In genomic region chr1:32953495-32953894, GRCh38 we compare ENCODE assay signal across 13 cellular contexts. TPM values are rescaled to one million over a fixed set of nuclear protein-coding genes. Genes with fewer than 3 reads are reported as not detected.
DNase-seq lines count a peak whose midpoint lies in the region; ATAC-seq and TF ChIP-seq lines count a peak whose summit lies in the region.
"Had no signal": no experiment of that assay in that cellular context is flagged by ENCODE, and none has a peak within 500 bp of the region (broad histone marks: within the 10 kb centered on the region; RNA-seq: fewer than 3 reads in every experiment).

No MANE protein-coding gene starts in this region.

- H3K27me3 ChIP-seq in SU-DHL-6 (ENCODE audit: low read length) (no peaks in the 10 kb centered on the region), uterus (no peaks in the 10 kb centered on the region)

- H4K20me1 ChIP-seq in SU-DHL-6 (ENCODE audit: low read depth, low read length), result no peaks in the 10 kb centered on the region

- no peaks in the 10 kb centered on the region for H3K9me3 Mint-ChIP-seq in activated T-cell treated with anti-CD3 and anti-CD28 coated beads, Interleukin-2, amount 50 U/mL, for 72 hours

- H3K27ac Mint-ChIP-seq in activated T-cell treated with anti-CD3 and anti-CD28 coated beads, Interleukin-2, amount 50 U/mL, for 72 hours, result peak overlapping the region; percentile 30

- no peak overlapping the region for H3K9ac ChIP-seq in SU-DHL-6 (ENCODE audit: low read length)
- H3K9ac ChIP-seq: parathyroid adenoma had no signal

- H3K27ac ChIP-seq in SU-DHL-6 (ENCODE audit: low read depth, low read length) (peak overlapping the region; percentile 37), uterus (peak overlapping the region; percentile 74 to 93)
- H3K27ac ChIP-seq: parathyroid adenoma had no signal

- H3K9me2 ChIP-seq in SU-DHL-6 (replicated peaks; ENCODE audit: insufficient read depth, low read length), result no peaks in the 10 kb centered on the region

- H3K4me1 ChIP-seq in uterus, result peaks cover 5 to 9% of the 10 kb centered on the region in 2 donors
- H3K4me1 ChIP-seq: parathyroid adenoma had no signal

- no peaks in the 10 kb centered on the region for H3K27me3 Mint-ChIP-seq in activated T-cell treated with anti-CD3 and anti-CD28 coated beads, Interleukin-2, amount 50 U/mL, for 72 hours (ENCODE audit: low read depth)

- intact Hi-C loops in uterus (cut with DNase I; ENCODE audit: low total_unique reads), result no loop called here

- no peak overlapping the region for H2AFZ ChIP-seq in SU-DHL-6 (ENCODE audit: low read depth, low read length, severe bottlenecking)
- H2AFZ ChIP-seq: parathyroid adenoma had no signal

- H3K9me3 ChIP-seq in SU-DHL-6 (ENCODE audit: insufficient read depth, low read length) (no peaks in the 10 kb centered on the region), uterus (no peaks in the 10 kb centered on the region)

- TF ChIP-seq POLR2A in uterus (IDR thresholded peaks at IDR 0.05), result no peak

- H3K4me3 ChIP-seq in SU-DHL-6 (ENCODE audit: insufficient read depth, low read length, poor library complexity, severe bottlenecking) (no peak overlapping the region), uterus (no peak overlapping the region)

- H3K36me3 ChIP-seq in SU-DHL-6 (ENCODE audit: low read length) (no peaks in the 10 kb centered on the region; the same call in 1 of the 2 replicates), uterus (no peaks in the 10 kb centered on the region)

- ATAC-seq in activated T-cell treated with anti-CD3 and anti-CD28 coated beads, Interleukin-2, amount 50 U/mL, for 72 hours (replicated peaks in 1 of 2), result peak in 1 of 2 donors; percentile 55
- peak; percentile 64 for ATAC-seq in esophagus mucosa
- ATAC-seq: left ventricle myocardium superior had no signal

- H3K4me3 Mint-ChIP-seq in activated T-cell treated with anti-CD3 and anti-CD28 coated beads, Interleukin-2, amount 50 U/mL, for 72 hours, result peak overlapping the region in 1 of 2 donors; percentile 43

- H3K36me3 Mint-ChIP-seq in activated T-cell treated with anti-CD3 and anti-CD28 coated beads, Interleukin-2, amount 50 U/mL, for 72 hours (ENCODE audit: insufficient read depth in 2 of 2), result peaks cover 9 to 25% of the 10 kb centered on the region in 2 donors

- H3K4me2 ChIP-seq in SU-DHL-6 (ENCODE audit: low read depth, low read length, poor library complexity, severe bottlenecking), result no peak overlapping the region

- peaks cover 20% of the 10 kb centered on the region for H3F3A ChIP-seq in SU-DHL-6 (ENCODE audit: insufficient read depth)

- peaks cover 42% of the 10 kb centered on the region for H3K79me2 ChIP-seq in SU-DHL-6 (ENCODE audit: insufficient read depth, low read length)

- no peak for TF ChIP-seq CTCF in SU-DHL-6 (IDR thresholded peaks at IDR 0.05; ENCODE audit: insufficient read depth, low read length, poor library complexity, severe bottlenecking)
- peak in 1 of 4 experiments; percentile 8 for TF ChIP-seq CTCF in uterus (IDR thresholded peaks at IDR 0.05)

- peaks cover 61% of the 10 kb centered on the region for H3K4me1 Mint-ChIP-seq in activated T-cell treated with anti-CD3 and anti-CD28 coated beads, Interleukin-2, amount 50 U/mL, for 72 hours (ENCODE audit: low read depth)

- no peak for DNase-seq in activated T-cell treated with anti-CD3 and anti-CD28 coated beads, Interleukin-2, amount 50 U/mL, for 72 hours
- DNase-seq in activated T-cell treated with anti-CD3 and anti-CD28 coated beads for 4 hours (no peak), uterus (no peak), NCI-H446 (lab: John Stamatoyannopoulos, UW) (no peak), NCI-H2171 (lab: John Stamatoyannopoulos, UW) (no peak)
- no peak for DNase-seq in activated CD4-positive, CD25-positive, alpha-beta regulatory T cell treated with anti-CD3 and anti-CD28 coated beads, Interleukin-2, amount 50 U/mL, for 72 hours
- DNase-seq: left ventricle myocardium superior; NCI-H1417; stimulated activated CD4-positive, alpha-beta T cell treated with anti-CD3 and anti-CD28 coated beads, Interleukin-4, amount 100 ng/mL, for 24 hours; T1000 had no signal

RNA-seq across cellular contexts. Expression of gene RNF19B, which starts 11.1 kb away (rescaled TPM):
- total RNA-seq in activated T-cell treated with anti-CD3 and anti-CD28 coated beads, Interleukin-2, amount 50 U/mL, for 72 hours, result 100 to 1,000 TPM in 1 of 2 donors, 10 to 100 TPM in 1; 99.9 to 148 TPM
- total RNA-seq in esophagus mucosa (45.3 TPM), uterus (10 to 100 TPM; 13.2 to 23.4 (median 17.4) TPM)

RNA-seq across cellular contexts. Expression of gene TMEM54, which starts 52.3 kb away (rescaled TPM):
- 1 to 10 TPM; 1.4 to 2.0 TPM for total RNA-seq in activated T-cell treated with anti-CD3 and anti-CD28 coated beads, Interleukin-2, amount 50 U/mL, for 72 hours
- total RNA-seq in esophagus mucosa, result 127 TPM
- total RNA-seq in uterus, result 10 to 100 TPM; 18.4 to 57.4 (median 34.8) TPM

Comparison
In these comparisons a context has a peak if more than half of its experiments do, and no peak if none do; other contexts are left out.
1. RNA of gene TMEM54, which starts 52.3 kb away (total RNA-seq): 127 TPM in esophagus mucosa (single experiment) and 18.4 to 57.4 TPM in uterus; 1.4 to 2.0 TPM in activated T-cell treated with anti-CD3 and anti-CD28 coated beads, Interleukin-2, amount 50 U/mL, for 72 hours; every median in the first group is over 4 times any median in the second.